In genomic region chr2:73156539-73157124, GRCh38 we compare ENCODE assay signal across 8 cellular contexts. TPM values are rescaled to one million over a fixed set of nuclear protein-coding genes. Genes with fewer than 3 reads are reported as not detected.
DNase-seq lines count a peak whose midpoint lies in the region; ATAC-seq and TF ChIP-seq lines count a peak whose summit lies in the region.

No MANE protein-coding gene starts in this region.

- peaks cover 4% of the 10 kb centered on the region for H3K4me1 Mint-ChIP-seq in brain

- POLR2A ChIA-PET in HEK293 (lab: Yijun Ruan, JAX): interaction anchor here (0.8 to 0.9 kb wide), 2 partner anchors 21 to 85 kb away, joined by 3 to 5 read pairs; partner anchors contain the start of gene SFXN5

- no peak overlapping the region for H3K27ac Mint-ChIP-seq in brain

- CTCF ChIA-PET in HEK293 (lab: Yijun Ruan, JAX): interaction anchor here (0.6 to 8.3 kb wide), 34 partner anchors 9 to 1640 kb away, joined by 3 to 146 read pairs (median 4); partner anchors contain the start of gene SPR

- H3K27ac ChIP-seq in BLaER1: no peak overlapping the region
- no peak overlapping the region for H3K27ac ChIP-seq in HEK293 (ENCODE audit: extremely low read depth, low read depth, low read length)

- H3K4me3 Mint-ChIP-seq in brain: peak overlapping the region in 4 of 5 experiments; percentile 24 to 55 (median 40)

- peaks cover 2 to 8% (median 3%) of the 10 kb centered on the region in 5 experiments for H3K9me3 Mint-ChIP-seq in brain

- peaks cover 49% of the 10 kb centered on the region for H3K27me3 Mint-ChIP-seq in brain

- ATAC-seq in GM21576 (IDR thresholded peaks at IDR 0.05; ENCODE audit: unreplicated experiment): no peak
- ATAC-seq in HG02588 (IDR thresholded peaks at IDR 0.05; ENCODE audit: unreplicated experiment): no peak

- DNase-seq in RPMI7951 (ENCODE audit: low read depth): peak; percentile 57
- peak; percentile 86 for DNase-seq in iPS-NIHi7 (ENCODE audit: extremely low spot score)
- DNase-seq in stimulated activated CD4-positive, alpha-beta T cell treated with anti-CD3 and anti-CD28 coated beads, Interleukin-12 subunit alpha, Interleukin-12 subunit beta, amount 100 ng/mL, for 48 hours (ENCODE audit: low read depth in 2 of 3, low spot score in 1 of 3): peak in 2 of 3 donors; percentile 29 to 34

- peak overlapping the region; percentile 12; the same call in 1 of the 2 replicates for H3K4me2 ChIP-seq in BLaER1

- TF ChIP-seq CTCF in HEK293 (tag by site-specific recombination; IDR thresholded peaks at IDR 0.05) (peak; percentile 97), brain (conservative IDR thresholded peaks at IDR 0.05) (peak; percentile 86 to 89)

- H4K20me1 ChIP-seq in BLaER1: no peaks in the 10 kb centered on the region

- no peak overlapping the region for H3K9ac ChIP-seq in BLaER1

- no peaks in the 10 kb centered on the region for H3K9me3 ChIP-seq in BLaER1
- no peaks in the 10 kb centered on the region for H3K9me3 ChIP-seq in HEK293 (ENCODE audit: control insufficient read depth, insufficient read depth, low read depth, low read length)

- no peaks in the 10 kb centered on the region for H3K36me3 ChIP-seq in BLaER1
- no peaks in the 10 kb centered on the region for H3K36me3 ChIP-seq in HEK293 (ENCODE audit: control insufficient read depth in 2 of 2, insufficient read depth in 1 of 2, low read length in 2 of 2)

- H3K36me3 Mint-ChIP-seq in brain: no peaks in the 10 kb centered on the region

- H3K4me3 ChIP-seq in BLaER1 (no peak overlapping the region), HEK293 (ENCODE audit: low read depth, low read length) (no peak overlapping the region)

- H3K4me1 ChIP-seq in BLaER1: no peaks in the 10 kb centered on the region; the same call in 1 of the 2 replicates
- H3K4me1 ChIP-seq in HEK293 (ENCODE audit: control insufficient read depth, insufficient read depth, low read length): no peaks in the 10 kb centered on the region

- H3K27me3 ChIP-seq in BLaER1: no peaks in the 10 kb centered on the region

TF ChIP-seq in HEK293, 187 proteins besides CTCF, POLR2A, EP300 and RAD21 (continues in another document):
- TF ChIP-seq ZNF654 (tag by site-specific recombination; IDR thresholded peaks at IDR 0.05; ENCODE audit: low read depth): peak; percentile 85
- no peak for TF ChIP-seq ZNF664 (tag by site-specific recombination; IDR thresholded peaks at IDR 0.05)
- peak; percentile 64; the same call in 1 of the 2 replicates for TF ChIP-seq ZBTB17 (tag by site-specific recombination; IDR thresholded peaks at IDR 0.05)
- no peak for TF ChIP-seq ZNF221 (tag by site-specific recombination; IDR thresholded peaks at IDR 0.05; ENCODE audit: borderline replicate concordance)
- no peak for TF ChIP-seq YY2 (tag by site-specific recombination; IDR thresholded peaks at IDR 0.05)
- no peak for TF ChIP-seq ZNF140 (tag by site-specific recombination; IDR thresholded peaks at IDR 0.05)
- no peak for TF ChIP-seq EGR2 (tag by site-specific recombination; IDR thresholded peaks at IDR 0.05; ENCODE audit: low read depth)
- TF ChIP-seq ZNF692 (tag by site-specific recombination; IDR thresholded peaks at IDR 0.05): no peak
- TF ChIP-seq ZNF37A (tag by site-specific recombination; IDR thresholded peaks at IDR 0.05): no peak
- TF ChIP-seq ZBTB8A (tag by site-specific recombination; IDR thresholded peaks at IDR 0.05): peak; percentile 47; the same call in 1 of the 2 replicates
- TF ChIP-seq ZNF843 (tag by site-specific recombination; IDR thresholded peaks at IDR 0.05): no peak
- TF ChIP-seq KLF16 (tag by site-specific recombination; IDR thresholded peaks at IDR 0.05): peak; percentile 78; the same call in 1 of the 2 replicates
- no peak for TF ChIP-seq ZNF76 (tag by site-specific recombination; IDR thresholded peaks at IDR 0.05; ENCODE audit: borderline replicate concordance, low read depth)
- no peak for TF ChIP-seq AEBP2 (tag by site-specific recombination; IDR thresholded peaks at IDR 0.05; ENCODE audit: borderline replicate concordance)
- TF ChIP-seq ZNF785 (tag by site-specific recombination; IDR thresholded peaks at IDR 0.05): no peak
- no peak for TF ChIP-seq GLIS2 (tag by site-specific recombination; IDR thresholded peaks at IDR 0.05)
- 0 out of 2 replicates have a peak, but pooled peaks have one; percentile 12 for TF ChIP-seq GLIS1 (tag by site-specific recombination; IDR thresholded peaks at IDR 0.05)
- no peak for TF ChIP-seq ZNF529 (tag by site-specific recombination; IDR thresholded peaks at IDR 0.05; ENCODE audit: insufficient replicate concordance)
- no peak for TF ChIP-seq BCL11B (tag by site-specific recombination; IDR thresholded peaks at IDR 0.05; ENCODE audit: low read depth)
- TF ChIP-seq ZNF544 (tag by site-specific recombination; IDR thresholded peaks at IDR 0.05): no peak
- TF ChIP-seq ZNF629 (tag by site-specific recombination; IDR thresholded peaks at IDR 0.05): no peak
- no peak for TF ChIP-seq ZFP69B (tag by site-specific recombination; IDR thresholded peaks at IDR 0.05)
- no peak for TF ChIP-seq ZFHX2 (tag by site-specific recombination; conservative IDR thresholded peaks at IDR 0.05)
- peak; percentile 60; the same call in 1 of the 2 replicates for TF ChIP-seq PATZ1 (tag by site-specific recombination; IDR thresholded peaks at IDR 0.05)
- TF ChIP-seq ZNF600 (tag by site-specific recombination; IDR thresholded peaks at IDR 0.05): peak; percentile 53
- no peak for TF ChIP-seq ZNF114 (tag by site-specific recombination; IDR thresholded peaks at IDR 0.05)
- no peak for TF ChIP-seq ZSCAN5A (tag by site-specific recombination; IDR thresholded peaks at IDR 0.05)
- TF ChIP-seq REPIN1 (tag by site-specific recombination; IDR thresholded peaks at IDR 0.05; ENCODE audit: low read depth): no peak
- TF ChIP-seq ZNF585B (tag by site-specific recombination; IDR thresholded peaks at IDR 0.05): no peak
- no peak for TF ChIP-seq SALL2 (tag by site-specific recombination; IDR thresholded peaks at IDR 0.05; ENCODE audit: borderline replicate concordance)

RNA-seq across cellular contexts. Expression of gene RAB11FIP5, which starts 43.9 kb away (rescaled TPM):
- 13.1 and 15.1 TPM in 2 replicates for total RNA-seq in RPMI7951 (2014; rRNA removed; shearing (Covaris generic))
- 16.2 TPM for polyA plus RNA-seq in brain (ENCODE audit: insufficient read depth, low read depth, low replicate concordance)

RNA-seq across cellular contexts. Expression of gene NOTO, which starts 45.7 kb away (rescaled TPM):
- total RNA-seq in RPMI7951 (2014; rRNA removed; shearing (Covaris generic)): not detected in 2 replicates
- polyA plus RNA-seq in brain (ENCODE audit: insufficient read depth, low read depth, low replicate concordance): not detected

RNA-seq across cellular contexts. Expression of gene SMYD5, which starts 57.4 kb away (rescaled TPM):
- 20.1 and 21.5 TPM in 2 replicates for total RNA-seq in RPMI7951 (2014; rRNA removed; shearing (Covaris generic))
- 15.5 TPM for polyA plus RNA-seq in brain (ENCODE audit: insufficient read depth, low read depth, low replicate concordance)

Comparison
In these comparisons a context has a peak if more than half of its experiments do, and no peak if none do; other contexts are left out.
1. DNase-seq: peak in every context shown above with its lines; median percentile 86 in iPS-NIHi7; 57 in RPMI7951; 32 in stimulated activated CD4-positive, alpha-beta T cell treated with anti-CD3 and anti-CD28 coated beads, Interleukin-12 subunit alpha, Interleukin-12 subunit beta, amount 100 ng/mL, for 48 hours.